In genomic region chr11:134637091-134638015, GRCh38 we compare ENCODE assay signal across 1 cellular context.
TF ChIP-seq lines count a peak whose summit lies in the region.

No MANE protein-coding gene starts in this region.

TF ChIP-seq in GM23338, 12 proteins besides CTCF, POLR2A, EP300 and RAD21 (continued from another document):
- TF ChIP-seq ETS1 (IDR thresholded peaks at IDR 0.05), result no peak
- TF ChIP-seq STAT1 (IDR thresholded peaks at IDR 0.05; ENCODE audit: unreplicated experiment), result no peak
